ENCODE assay signal across 8 cellular contexts in the genomic region with DNA sequence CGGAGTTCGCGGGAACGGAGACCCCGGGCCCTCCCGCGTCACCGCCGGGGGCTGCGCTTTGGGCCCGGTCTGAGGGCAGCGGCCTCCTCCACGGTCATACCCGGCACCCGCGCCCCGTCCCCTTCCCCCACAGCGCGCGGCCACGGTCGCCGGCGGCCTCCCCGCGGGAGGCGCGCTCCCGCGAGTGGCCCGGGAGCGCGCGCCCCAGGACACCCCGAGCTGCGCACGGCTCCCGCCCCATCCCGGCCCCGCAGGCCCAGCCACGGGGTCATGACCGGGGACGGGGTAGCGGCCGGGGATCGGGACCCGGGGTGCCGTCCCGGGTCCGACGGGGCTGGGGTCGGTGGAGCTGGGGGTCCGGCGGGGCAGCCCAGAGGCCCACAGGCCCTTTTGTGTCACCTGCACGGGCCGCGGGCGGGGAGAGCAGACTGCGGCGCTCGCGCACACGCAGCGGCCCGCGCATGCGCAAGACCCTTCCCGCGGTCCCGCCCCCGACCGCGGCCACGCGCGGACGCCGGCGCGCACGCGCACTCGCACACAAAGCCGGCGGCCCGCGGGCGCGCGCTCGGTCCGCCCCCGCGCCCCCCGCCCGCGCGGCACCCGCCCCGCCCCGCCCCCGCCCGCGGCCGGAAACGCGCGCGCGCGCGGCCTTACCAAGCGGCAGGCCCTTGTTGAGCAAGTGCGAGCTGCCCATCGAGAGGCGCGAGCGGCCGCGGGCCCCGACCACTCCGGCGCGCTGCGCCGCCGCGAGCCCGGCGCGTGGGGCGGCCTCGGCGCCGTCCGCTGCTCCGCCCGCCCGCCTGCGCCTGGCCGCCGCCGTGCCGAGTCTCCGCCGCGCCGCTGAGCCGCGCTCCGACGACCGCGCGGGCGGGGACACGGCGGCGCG. TPM values are rescaled to one million over a fixed set of nuclear protein-coding genes. Genes with fewer than 3 reads are reported as not detected.
DNase-seq lines count a peak whose midpoint lies in the region; ATAC-seq lines count a peak whose summit lies in the region.

TSS of gene CTBP1 (minus strand) at position 869 of the 886 bp plus-strand sequence. CDS start 7,799 bp downstream, outside the sequence.

- CTCF ChIA-PET in activated CD8-positive, alpha-beta T cell treated with anti-CD3 and anti-CD28 coated beads, Interleukin-2, amount 10 ng/mL, durations not matched to agents 7 days and 5 days (lab: Charles Lee), result interaction anchor here (0.8 to 4.8 kb wide), 6 partner anchors 11 to 117 kb away, joined by 3 to 57 read pairs (median 4); partner anchors contain the start of genes MAEA and UVSSA

- POLR2A ChIA-PET in activated CD8-positive, alpha-beta T cell treated with anti-CD3 and anti-CD28 coated beads, Interleukin-2, amount 10 ng/mL, durations not matched to agents 7 days and 5 days (lab: Charles Lee), result interaction anchor here (0.6 to 5.9 kb wide), 18 partner anchors 8 to 467 kb away, joined by 3 to 123 read pairs (median 3); partner anchors contain the start of genes MAEA and UVSSA

- H3K4me1 Mint-ChIP-seq in activated CD8-positive, alpha-beta T cell treated with anti-CD3 and anti-CD28 coated beads, Interleukin-2, amount 10 ng/mL, durations not matched to agents 7 days and 5 days (ENCODE audit: low read depth), result peaks cover 65% of the 10 kb centered on the region

- H3K27ac Mint-ChIP-seq in activated CD8-positive, alpha-beta T cell treated with anti-CD3 and anti-CD28 coated beads, Interleukin-2, amount 10 ng/mL, durations not matched to agents 7 days and 5 days, result peak within 1 kb of the TSS; percentile 95

- peaks cover 11% of the 10 kb centered on the region for H3K9me3 Mint-ChIP-seq in activated CD8-positive, alpha-beta T cell treated with anti-CD3 and anti-CD28 coated beads, Interleukin-2, amount 10 ng/mL, durations not matched to agents 7 days and 5 days (ENCODE audit: insufficient read depth)

- no peaks in the 10 kb centered on the region for H3K27me3 Mint-ChIP-seq in activated CD8-positive, alpha-beta T cell treated with anti-CD3 and anti-CD28 coated beads, Interleukin-2, amount 10 ng/mL, durations not matched to agents 7 days and 5 days (ENCODE audit: low read depth)

- H3K4me3 Mint-ChIP-seq in activated CD8-positive, alpha-beta T cell treated with anti-CD3 and anti-CD28 coated beads, Interleukin-2, amount 10 ng/mL, durations not matched to agents 7 days and 5 days, result peak within 1 kb of the TSS; percentile 88

- peak in 13 of 14 donors; percentile 35 to 98 (median 91) for DNase-seq in C1 segment of cervical spinal cord (lab: John Stamatoyannopoulos, UW)
- DNase-seq in NCI-H748 (lab: John Stamatoyannopoulos, UW; ENCODE audit: unreplicated experiment), result peak; percentile 61
- DNase-seq in activated CD8-positive, alpha-beta T cell treated with anti-CD3 and anti-CD28 coated beads, Interleukin-2, amount 10 ng/mL, durations not matched to agents 7 days and 5 days, result peak; percentile 83
- DNase-seq in effector CD8-positive, alpha-beta T cell (lab: John Stamatoyannopoulos, UW), result peak; percentile 74
- DNase-seq in medulla oblongata (ENCODE audit: extremely low spot score), result peak; percentile 84
- peak; percentile 67 for DNase-seq in stimulated activated CD8-positive, alpha-beta memory T cell treated with anti-CD3 and anti-CD28 coated beads, Interleukin-12 subunit alpha, Interleukin-12 subunit beta, amount 100 ng/mL, for 1 hour (ENCODE audit: low read depth)

- ATAC-seq in GM19351 (IDR thresholded peaks at IDR 0.05; ENCODE audit: unreplicated experiment) (peak; percentile 40), HG03520 (IDR thresholded peaks at IDR 0.05; ENCODE audit: unreplicated experiment) (peak; percentile 37)
- ATAC-seq in activated CD8-positive, alpha-beta T cell treated with anti-CD3 and anti-CD28 coated beads, Interleukin-2, amount 10 ng/mL, durations not matched to agents 7 days and 5 days, result peak; percentile 47

- H3K36me3 Mint-ChIP-seq in activated CD8-positive, alpha-beta T cell treated with anti-CD3 and anti-CD28 coated beads, Interleukin-2, amount 10 ng/mL, durations not matched to agents 7 days and 5 days (ENCODE audit: low read depth), result peaks cover 54% of the 10 kb centered on the region

RNA-seq across cellular contexts. Expression of gene CTBP1, which starts in this region (rescaled TPM):
- total RNA-seq in activated CD8-positive, alpha-beta T cell treated with anti-CD3 and anti-CD28 coated beads, Interleukin-2, amount 10 ng/mL, durations not matched to agents 7 days and 5 days, result 100 to 1,000 TPM; 214 to 217 TPM

Comparison
In these comparisons a context has a peak if more than half of its experiments do, and no peak if none do; other contexts are left out.
1. Peak in every context shown above with its lines: DNase-seq and ATAC-seq.